1 cellular context compared by ENCODE assay signal in the genomic region with DNA sequence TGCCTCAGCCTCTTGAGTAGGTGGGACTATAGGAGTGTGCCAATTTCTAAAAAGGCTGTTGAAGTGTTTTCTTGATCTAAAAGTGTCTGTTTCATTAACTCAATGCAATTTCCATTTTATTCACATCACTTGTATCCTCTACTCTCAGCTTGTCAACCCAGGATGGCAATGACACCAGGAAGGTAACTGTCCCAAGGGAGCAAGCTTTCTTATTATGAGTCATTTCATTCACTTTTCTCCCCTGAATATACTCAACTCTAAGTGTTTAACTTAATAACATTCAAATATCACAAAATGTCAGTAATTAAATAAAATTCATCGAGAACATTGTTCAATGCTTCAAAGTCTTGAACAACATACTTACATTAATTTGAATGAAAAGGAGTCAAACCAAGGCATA.
A peak's percentile ranks its signal among the peaks of the same experiment; 100 is the strongest.
TF ChIP-seq lines count a peak whose summit lies in the region.

No MANE protein-coding gene starts in this region.

TF ChIP-seq in GM12878, 131 proteins besides CTCF, POLR2A, EP300 and RAD21 (continued from another document):
- TF ChIP-seq, protein P1, sequence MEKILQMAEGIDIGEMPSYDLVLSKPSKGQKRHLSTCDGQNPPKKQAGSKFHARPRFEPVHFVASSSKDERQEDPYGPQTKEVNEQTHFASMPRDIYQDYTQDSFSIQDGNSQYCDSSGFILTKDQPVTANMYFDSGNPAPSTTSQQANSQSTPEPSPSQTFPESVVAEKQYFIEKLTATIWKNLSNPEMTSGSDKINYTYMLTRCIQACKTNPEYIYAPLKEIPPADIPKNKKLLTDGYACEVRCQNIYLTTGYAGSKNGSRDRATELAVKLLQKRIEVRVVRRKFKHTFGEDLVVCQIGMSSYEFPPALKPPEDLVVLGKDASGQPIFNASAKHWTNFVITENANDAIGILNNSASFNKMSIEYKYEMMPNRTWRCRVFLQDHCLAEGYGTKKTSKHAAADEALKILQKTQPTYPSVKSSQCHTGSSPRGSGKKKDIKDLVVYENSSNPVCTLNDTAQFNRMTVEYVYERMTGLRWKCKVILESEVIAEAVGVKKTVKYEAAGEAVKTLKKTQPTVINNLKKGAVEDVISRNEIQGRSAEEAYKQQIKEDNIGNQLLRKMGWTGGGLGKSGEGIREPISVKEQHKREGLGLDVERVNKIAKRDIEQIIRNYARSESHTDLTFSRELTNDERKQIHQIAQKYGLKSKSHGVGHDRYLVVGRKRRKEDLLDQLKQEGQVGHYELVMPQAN (conservative IDR thresholded peaks at IDR 0.05), result no peak
- TF ChIP-seq MTA2 (IDR thresholded peaks at IDR 0.05; ENCODE audit: low read depth), result no peak
- TF ChIP-seq MEF2B (IDR thresholded peaks at IDR 0.05; ENCODE audit: partially characterized antibody, poor library complexity, severe bottlenecking), result peak; percentile 88
- 0 out of 2 replicates have a peak, but pooled peaks have one; percentile 28 for TF ChIP-seq JUND (IDR thresholded peaks at IDR 0.05; ENCODE audit: low read depth, low read length)
- no peak for TF ChIP-seq EZH2 (IDR thresholded peaks at IDR 0.05; ENCODE audit: borderline replicate concordance, control insufficient read depth, low read depth, low read length)
- no peak for TF ChIP-seq SMAD5 (IDR thresholded peaks at IDR 0.05; ENCODE audit: low read depth)
- no peak for TF ChIP-seq NFXL1 (IDR thresholded peaks at IDR 0.05; ENCODE audit: borderline replicate concordance)
- TF ChIP-seq YY1 (IDR thresholded peaks at IDR 0.05; ENCODE audit: low read depth, low read length), result no peak
- no peak for TF ChIP-seq CHD1 (IDR thresholded peaks at IDR 0.05; ENCODE audit: low read depth, low read length)
- no peak for TF ChIP-seq SPI1 (IDR thresholded peaks at IDR 0.05; ENCODE audit: borderline replicate concordance, insufficient read depth, low read depth, low read length)
- no peak for TF ChIP-seq POU2F2 (IDR thresholded peaks at IDR 0.05; ENCODE audit: borderline replicate concordance, low read depth, low read length)
- TF ChIP-seq TBL1XR1 (IDR thresholded peaks at IDR 0.05; ENCODE audit: low read depth, low read length), result no peak
- no peak for TF ChIP-seq RCOR1 (conservative IDR thresholded peaks at IDR 0.05; ENCODE audit: low read depth, low read length)
- TF ChIP-seq PAX5 (IDR thresholded peaks at IDR 0.05; ENCODE audit: borderline replicate concordance, low read depth, low read length), result no peak
- TF ChIP-seq MYC (IDR thresholded peaks at IDR 0.05; ENCODE audit: insufficient read depth, insufficient read length, insufficient replicate concordance, low read length, severe bottlenecking), result no peak
- TF ChIP-seq HDGF (IDR thresholded peaks at IDR 0.05), result no peak
- no peak for TF ChIP-seq ZNF384 (IDR thresholded peaks at IDR 0.05; ENCODE audit: borderline replicate concordance, low read depth, low read length)
- TF ChIP-seq, protein P2, sequence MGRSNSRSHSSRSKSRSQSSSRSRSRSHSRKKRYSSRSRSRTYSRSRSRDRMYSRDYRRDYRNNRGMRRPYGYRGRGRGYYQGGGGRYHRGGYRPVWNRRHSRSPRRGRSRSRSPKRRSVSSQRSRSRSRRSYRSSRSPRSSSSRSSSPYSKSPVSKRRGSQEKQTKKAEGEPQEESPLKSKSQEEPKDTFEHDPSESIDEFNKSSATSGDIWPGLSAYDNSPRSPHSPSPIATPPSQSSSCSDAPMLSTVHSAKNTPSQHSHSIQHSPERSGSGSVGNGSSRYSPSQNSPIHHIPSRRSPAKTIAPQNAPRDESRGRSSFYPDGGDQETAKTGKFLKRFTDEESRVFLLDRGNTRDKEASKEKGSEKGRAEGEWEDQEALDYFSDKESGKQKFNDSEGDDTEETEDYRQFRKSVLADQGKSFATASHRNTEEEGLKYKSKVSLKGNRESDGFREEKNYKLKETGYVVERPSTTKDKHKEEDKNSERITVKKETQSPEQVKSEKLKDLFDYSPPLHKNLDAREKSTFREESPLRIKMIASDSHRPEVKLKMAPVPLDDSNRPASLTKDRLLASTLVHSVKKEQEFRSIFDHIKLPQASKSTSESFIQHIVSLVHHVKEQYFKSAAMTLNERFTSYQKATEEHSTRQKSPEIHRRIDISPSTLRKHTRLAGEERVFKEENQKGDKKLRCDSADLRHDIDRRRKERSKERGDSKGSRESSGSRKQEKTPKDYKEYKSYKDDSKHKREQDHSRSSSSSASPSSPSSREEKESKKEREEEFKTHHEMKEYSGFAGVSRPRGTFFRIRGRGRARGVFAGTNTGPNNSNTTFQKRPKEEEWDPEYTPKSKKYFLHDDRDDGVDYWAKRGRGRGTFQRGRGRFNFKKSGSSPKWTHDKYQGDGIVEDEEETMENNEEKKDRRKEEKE (IDR thresholded peaks at IDR 0.05), result no peak
- no peak for TF ChIP-seq ESRRA (IDR thresholded peaks at IDR 0.05; ENCODE audit: low read length)
- no peak for TF ChIP-seq ZSCAN29 (IDR thresholded peaks at IDR 0.05)
- TF ChIP-seq, protein P3, sequence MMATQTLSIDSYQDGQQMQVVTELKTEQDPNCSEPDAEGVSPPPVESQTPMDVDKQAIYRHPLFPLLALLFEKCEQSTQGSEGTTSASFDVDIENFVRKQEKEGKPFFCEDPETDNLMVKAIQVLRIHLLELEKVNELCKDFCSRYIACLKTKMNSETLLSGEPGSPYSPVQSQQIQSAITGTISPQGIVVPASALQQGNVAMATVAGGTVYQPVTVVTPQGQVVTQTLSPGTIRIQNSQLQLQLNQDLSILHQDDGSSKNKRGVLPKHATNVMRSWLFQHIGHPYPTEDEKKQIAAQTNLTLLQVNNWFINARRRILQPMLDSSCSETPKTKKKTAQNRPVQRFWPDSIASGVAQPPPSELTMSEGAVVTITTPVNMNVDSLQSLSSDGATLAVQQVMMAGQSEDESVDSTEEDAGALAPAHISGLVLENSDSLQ (IDR thresholded peaks at IDR 0.05), result no peak
- TF ChIP-seq, protein P4, sequence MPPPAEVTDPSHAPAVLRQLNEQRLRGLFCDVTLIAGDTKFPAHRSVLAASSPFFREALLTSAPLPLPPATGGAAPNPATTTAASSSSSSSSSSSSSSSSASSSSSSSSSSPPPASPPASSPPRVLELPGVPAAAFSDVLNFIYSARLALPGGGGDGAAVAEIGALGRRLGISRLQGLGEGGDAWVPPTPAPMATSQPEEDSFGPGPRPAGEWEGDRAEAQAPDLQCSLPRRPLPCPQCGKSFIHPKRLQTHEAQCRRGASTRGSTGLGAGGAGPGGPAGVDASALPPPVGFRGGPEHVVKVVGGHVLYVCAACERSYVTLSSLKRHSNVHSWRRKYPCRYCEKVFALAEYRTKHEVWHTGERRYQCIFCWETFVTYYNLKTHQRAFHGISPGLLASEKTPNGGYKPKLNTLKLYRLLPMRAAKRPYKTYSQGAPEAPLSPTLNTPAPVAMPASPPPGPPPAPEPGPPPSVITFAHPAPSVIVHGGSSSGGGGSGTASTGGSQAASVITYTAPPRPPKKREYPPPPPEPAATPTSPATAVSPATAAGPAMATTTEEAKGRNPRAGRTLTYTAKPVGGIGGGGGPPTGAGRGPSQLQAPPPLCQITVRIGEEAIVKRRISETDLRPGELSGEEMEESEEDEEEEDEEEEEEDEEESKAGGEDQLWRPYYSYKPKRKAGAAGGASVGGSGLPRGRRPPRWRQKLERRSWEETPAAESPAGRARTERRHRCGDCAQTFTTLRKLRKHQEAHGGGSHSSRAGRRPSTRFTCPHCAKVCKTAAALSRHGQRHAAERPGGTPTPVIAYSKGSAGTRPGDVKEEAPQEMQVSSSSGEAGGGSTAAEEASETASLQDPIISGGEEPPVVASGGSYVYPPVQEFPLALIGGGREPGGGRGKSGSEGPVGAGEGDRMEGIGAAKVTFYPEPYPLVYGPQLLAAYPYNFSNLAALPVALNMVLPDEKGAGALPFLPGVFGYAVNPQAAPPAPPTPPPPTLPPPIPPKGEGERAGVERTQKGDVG (CRISPR knock-in tag; IDR thresholded peaks at IDR 0.05), result no peak
- TF ChIP-seq CBX5 (IDR thresholded peaks at IDR 0.05; ENCODE audit: low read depth), result no peak
- no peak for TF ChIP-seq TAF1 (IDR thresholded peaks at IDR 0.05; ENCODE audit: borderline replicate concordance, low read depth, low read length)
- no peak for TF ChIP-seq PML (IDR thresholded peaks at IDR 0.05; ENCODE audit: low read length)
- TF ChIP-seq IRF4 (IDR thresholded peaks at IDR 0.05; ENCODE audit: low read depth, low read length), result peak; percentile 62; the same call in 1 of the 2 replicates
- TF ChIP-seq, protein P5, sequence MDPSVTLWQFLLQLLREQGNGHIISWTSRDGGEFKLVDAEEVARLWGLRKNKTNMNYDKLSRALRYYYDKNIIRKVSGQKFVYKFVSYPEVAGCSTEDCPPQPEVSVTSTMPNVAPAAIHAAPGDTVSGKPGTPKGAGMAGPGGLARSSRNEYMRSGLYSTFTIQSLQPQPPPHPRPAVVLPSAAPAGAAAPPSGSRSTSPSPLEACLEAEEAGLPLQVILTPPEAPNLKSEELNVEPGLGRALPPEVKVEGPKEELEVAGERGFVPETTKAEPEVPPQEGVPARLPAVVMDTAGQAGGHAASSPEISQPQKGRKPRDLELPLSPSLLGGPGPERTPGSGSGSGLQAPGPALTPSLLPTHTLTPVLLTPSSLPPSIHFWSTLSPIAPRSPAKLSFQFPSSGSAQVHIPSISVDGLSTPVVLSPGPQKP (IDR thresholded peaks at IDR 0.05; ENCODE audit: low read depth, low read length), result no peak
- no peak for TF ChIP-seq ZNF217 (IDR thresholded peaks at IDR 0.05)
